In genomic region chr19:36849701-36850645, GRCh38 we compare ENCODE assay signal across 1 cellular context.
TF ChIP-seq lines count a peak whose summit lies in the region.

No MANE protein-coding gene starts in this region.

TF ChIP-seq in HepG2, 621 proteins besides CTCF, POLR2A, EP300 and RAD21 (continued from another document and continues in another):
- TF ChIP-seq, protein P1, sequence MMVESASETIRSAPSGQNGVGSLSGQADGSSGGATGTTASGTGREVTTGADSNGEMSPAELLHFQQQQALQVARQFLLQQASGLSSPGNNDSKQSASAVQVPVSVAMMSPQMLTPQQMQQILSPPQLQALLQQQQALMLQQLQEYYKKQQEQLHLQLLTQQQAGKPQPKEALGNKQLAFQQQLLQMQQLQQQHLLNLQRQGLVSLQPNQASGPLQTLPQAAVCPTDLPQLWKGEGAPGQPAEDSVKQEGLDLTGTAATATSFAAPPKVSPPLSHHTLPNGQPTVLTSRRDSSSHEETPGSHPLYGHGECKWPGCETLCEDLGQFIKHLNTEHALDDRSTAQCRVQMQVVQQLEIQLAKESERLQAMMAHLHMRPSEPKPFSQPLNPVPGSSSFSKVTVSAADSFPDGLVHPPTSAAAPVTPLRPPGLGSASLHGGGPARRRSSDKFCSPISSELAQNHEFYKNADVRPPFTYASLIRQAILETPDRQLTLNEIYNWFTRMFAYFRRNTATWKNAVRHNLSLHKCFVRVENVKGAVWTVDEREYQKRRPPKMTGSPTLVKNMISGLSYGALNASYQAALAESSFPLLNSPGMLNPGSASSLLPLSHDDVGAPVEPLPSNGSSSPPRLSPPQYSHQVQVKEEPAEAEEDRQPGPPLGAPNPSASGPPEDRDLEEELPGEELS (CRISPR knock-in tag; IDR thresholded peaks at IDR 0.05) = no peak
- TF ChIP-seq ZNF547 (CRISPR knock-in tag; IDR thresholded peaks at IDR 0.05) (peak; percentile 41), RFXAP (CRISPR knock-in tag; IDR thresholded peaks at IDR 0.05; ENCODE audit: borderline replicate concordance) (no peak), ZNF543 (CRISPR knock-in tag; IDR thresholded peaks at IDR 0.05) (no peak), FOSL1 (CRISPR knock-in tag; IDR thresholded peaks at IDR 0.05; ENCODE audit: borderline replicate concordance) (no peak), ZNF737 (CRISPR knock-in tag; IDR thresholded peaks at IDR 0.05; ENCODE audit: borderline replicate concordance) (no peak; the same call in 1 of the 2 replicates), EHMT2 (IDR thresholded peaks at IDR 0.05; ENCODE audit: borderline replicate concordance, low read depth, low read length) (no peak), RFX5 (IDR thresholded peaks at IDR 0.05; ENCODE audit: low read depth, low read length) (no peak), ZNF629 (CRISPR knock-in tag; conservative IDR thresholded peaks at IDR 0.05) (no peak), DMAP1 (CRISPR knock-in tag; IDR thresholded peaks at IDR 0.05) (peak; percentile 51; the same call in 1 of the 2 replicates), ZNF451 (CRISPR knock-in tag; IDR thresholded peaks at IDR 0.05) (0 out of 2 replicates have a peak, but pooled peaks have one; percentile 2), SUZ12 (IDR thresholded peaks at IDR 0.05; ENCODE audit: low read depth, low read length) (peak; percentile 48), ARNTL (CRISPR knock-in tag; IDR thresholded peaks at IDR 0.05) (no peak), ZNF282 (IDR thresholded peaks at IDR 0.05; ENCODE audit: partially characterized antibody) (no peak), PATZ1 (CRISPR knock-in tag; IDR thresholded peaks at IDR 0.05) (peak; percentile 16; the same call in 1 of the 2 replicates), ZNF335 (CRISPR knock-in tag; IDR thresholded peaks at IDR 0.05) (peak; percentile 20), EED (CRISPR knock-in tag; IDR thresholded peaks at IDR 0.05) (0 out of 2 replicates have a peak, but pooled peaks have one; percentile 63), HHEX (CRISPR knock-in tag; IDR thresholded peaks at IDR 0.05) (no peak), TCF7L2 (IDR thresholded peaks at IDR 0.05; ENCODE audit: low read depth, low read length) (no peak), HMGXB4 (CRISPR knock-in tag; IDR thresholded peaks at IDR 0.05; ENCODE audit: borderline replicate concordance in 1 of 2, low read depth in 1 of 2) (peak in 1 of 2 experiments; percentile 47; a peak in 1 of 4 replicates), NCOA5 (CRISPR knock-in tag; IDR thresholded peaks at IDR 0.05) (no peak), ADNP (CRISPR knock-in tag; IDR thresholded peaks at IDR 0.05) (no peak), NFIB (CRISPR knock-in tag; IDR thresholded peaks at IDR 0.05; ENCODE audit: borderline replicate concordance) (no peak), ZNF30 (CRISPR knock-in tag; IDR thresholded peaks at IDR 0.05) (no peak), FOXP1 (IDR thresholded peaks at IDR 0.05) (no peak), FOXP1 (CRISPR knock-in tag; IDR thresholded peaks at IDR 0.05) (no peak), ZNF225 (CRISPR knock-in tag; IDR thresholded peaks at IDR 0.05) (peak; percentile 85; the same call in 1 of the 2 replicates), AFF4 (CRISPR knock-in tag; IDR thresholded peaks at IDR 0.05) (no peak), ZNF552 (CRISPR knock-in tag; IDR thresholded peaks at IDR 0.05; ENCODE audit: borderline replicate concordance) (no peak), NFYB (CRISPR knock-in tag; IDR thresholded peaks at IDR 0.05) (no peak), TCF12 (IDR thresholded peaks at IDR 0.05) (no peak), TCF12 (CRISPR knock-in tag; IDR thresholded peaks at IDR 0.05) (no peak), HOXA7 (CRISPR knock-in tag; IDR thresholded peaks at IDR 0.05) (no peak), ZNF12 (CRISPR knock-in tag; IDR thresholded peaks at IDR 0.05) (no peak), ZMYM2 (CRISPR knock-in tag; IDR thresholded peaks at IDR 0.05) (no peak), ZNF678 (CRISPR knock-in tag; IDR thresholded peaks at IDR 0.05) (no peak), MIER3 (CRISPR knock-in tag; IDR thresholded peaks at IDR 0.05; ENCODE audit: borderline replicate concordance) (peak; percentile 10; the same call in 1 of the 2 replicates), TARDBP (CRISPR knock-in tag; IDR thresholded peaks at IDR 0.05) (peak; percentile 25; the same call in 1 of the 2 replicates), BORCS8-MEF2B (CRISPR knock-in tag; IDR thresholded peaks at IDR 0.05) (peak; percentile 64), SNAI1 (CRISPR knock-in tag; IDR thresholded peaks at IDR 0.05; ENCODE audit: borderline replicate concordance) (0 out of 2 replicates have a peak, but pooled peaks have one; percentile 33), SRSF9 (IDR thresholded peaks at IDR 0.05; ENCODE audit: borderline replicate concordance, insufficient read depth, low read depth, low read length, poor library complexity, severe bottlenecking) (no peak)
- TF ChIP-seq, protein P2, sequence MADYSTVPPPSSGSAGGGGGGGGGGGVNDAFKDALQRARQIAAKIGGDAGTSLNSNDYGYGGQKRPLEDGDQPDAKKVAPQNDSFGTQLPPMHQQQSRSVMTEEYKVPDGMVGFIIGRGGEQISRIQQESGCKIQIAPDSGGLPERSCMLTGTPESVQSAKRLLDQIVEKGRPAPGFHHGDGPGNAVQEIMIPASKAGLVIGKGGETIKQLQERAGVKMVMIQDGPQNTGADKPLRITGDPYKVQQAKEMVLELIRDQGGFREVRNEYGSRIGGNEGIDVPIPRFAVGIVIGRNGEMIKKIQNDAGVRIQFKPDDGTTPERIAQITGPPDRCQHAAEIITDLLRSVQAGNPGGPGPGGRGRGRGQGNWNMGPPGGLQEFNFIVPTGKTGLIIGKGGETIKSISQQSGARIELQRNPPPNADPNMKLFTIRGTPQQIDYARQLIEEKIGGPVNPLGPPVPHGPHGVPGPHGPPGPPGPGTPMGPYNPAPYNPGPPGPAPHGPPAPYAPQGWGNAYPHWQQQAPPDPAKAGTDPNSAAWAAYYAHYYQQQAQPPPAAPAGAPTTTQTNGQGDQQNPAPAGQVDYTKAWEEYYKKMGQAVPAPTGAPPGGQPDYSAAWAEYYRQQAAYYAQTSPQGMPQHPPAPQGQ (CRISPR knock-in tag; IDR thresholded peaks at IDR 0.05; ENCODE audit: borderline replicate concordance) = no peak
- TF ChIP-seq, protein P3, sequence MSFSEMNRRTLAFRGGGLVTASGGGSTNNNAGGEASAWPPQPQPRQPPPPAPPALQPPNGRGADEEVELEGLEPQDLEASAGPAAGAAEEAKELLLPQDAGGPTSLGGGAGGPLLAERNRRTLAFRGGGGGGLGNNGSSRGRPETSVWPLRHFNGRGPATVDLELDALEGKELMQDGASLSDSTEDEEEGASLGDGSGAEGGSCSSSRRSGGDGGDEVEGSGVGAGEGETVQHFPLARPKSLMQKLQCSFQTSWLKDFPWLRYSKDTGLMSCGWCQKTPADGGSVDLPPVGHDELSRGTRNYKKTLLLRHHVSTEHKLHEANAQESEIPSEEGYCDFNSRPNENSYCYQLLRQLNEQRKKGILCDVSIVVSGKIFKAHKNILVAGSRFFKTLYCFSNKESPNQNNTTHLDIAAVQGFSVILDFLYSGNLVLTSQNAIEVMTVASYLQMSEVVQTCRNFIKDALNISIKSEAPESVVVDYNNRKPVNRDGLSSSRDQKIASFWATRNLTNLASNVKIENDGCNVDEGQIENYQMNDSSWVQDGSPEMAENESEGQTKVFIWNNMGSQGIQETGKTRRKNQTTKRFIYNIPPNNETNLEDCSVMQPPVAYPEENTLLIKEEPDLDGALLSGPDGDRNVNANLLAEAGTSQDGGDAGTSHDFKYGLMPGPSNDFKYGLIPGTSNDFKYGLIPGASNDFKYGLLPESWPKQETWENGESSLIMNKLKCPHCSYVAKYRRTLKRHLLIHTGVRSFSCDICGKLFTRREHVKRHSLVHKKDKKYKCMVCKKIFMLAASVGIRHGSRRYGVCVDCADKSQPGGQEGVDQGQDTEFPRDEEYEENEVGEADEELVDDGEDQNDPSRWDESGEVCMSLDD (CRISPR knock-in tag; IDR thresholded peaks at IDR 0.05; ENCODE audit: borderline replicate concordance) = peak; percentile 59; the same call in 1 of the 2 replicates
- TF ChIP-seq, protein P4, sequence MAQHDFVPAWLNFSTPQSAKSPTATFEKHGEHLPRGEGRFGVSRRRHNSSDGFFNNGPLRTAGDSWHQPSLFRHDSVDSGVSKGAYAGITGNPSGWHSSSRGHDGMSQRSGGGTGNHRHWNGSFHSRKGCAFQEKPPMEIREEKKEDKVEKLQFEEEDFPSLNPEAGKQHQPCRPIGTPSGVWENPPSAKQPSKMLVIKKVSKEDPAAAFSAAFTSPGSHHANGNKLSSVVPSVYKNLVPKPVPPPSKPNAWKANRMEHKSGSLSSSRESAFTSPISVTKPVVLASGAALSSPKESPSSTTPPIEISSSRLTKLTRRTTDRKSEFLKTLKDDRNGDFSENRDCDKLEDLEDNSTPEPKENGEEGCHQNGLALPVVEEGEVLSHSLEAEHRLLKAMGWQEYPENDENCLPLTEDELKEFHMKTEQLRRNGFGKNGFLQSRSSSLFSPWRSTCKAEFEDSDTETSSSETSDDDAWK (CRISPR knock-in tag; IDR thresholded peaks at IDR 0.05) = no peak
- TF ChIP-seq, protein P5, sequence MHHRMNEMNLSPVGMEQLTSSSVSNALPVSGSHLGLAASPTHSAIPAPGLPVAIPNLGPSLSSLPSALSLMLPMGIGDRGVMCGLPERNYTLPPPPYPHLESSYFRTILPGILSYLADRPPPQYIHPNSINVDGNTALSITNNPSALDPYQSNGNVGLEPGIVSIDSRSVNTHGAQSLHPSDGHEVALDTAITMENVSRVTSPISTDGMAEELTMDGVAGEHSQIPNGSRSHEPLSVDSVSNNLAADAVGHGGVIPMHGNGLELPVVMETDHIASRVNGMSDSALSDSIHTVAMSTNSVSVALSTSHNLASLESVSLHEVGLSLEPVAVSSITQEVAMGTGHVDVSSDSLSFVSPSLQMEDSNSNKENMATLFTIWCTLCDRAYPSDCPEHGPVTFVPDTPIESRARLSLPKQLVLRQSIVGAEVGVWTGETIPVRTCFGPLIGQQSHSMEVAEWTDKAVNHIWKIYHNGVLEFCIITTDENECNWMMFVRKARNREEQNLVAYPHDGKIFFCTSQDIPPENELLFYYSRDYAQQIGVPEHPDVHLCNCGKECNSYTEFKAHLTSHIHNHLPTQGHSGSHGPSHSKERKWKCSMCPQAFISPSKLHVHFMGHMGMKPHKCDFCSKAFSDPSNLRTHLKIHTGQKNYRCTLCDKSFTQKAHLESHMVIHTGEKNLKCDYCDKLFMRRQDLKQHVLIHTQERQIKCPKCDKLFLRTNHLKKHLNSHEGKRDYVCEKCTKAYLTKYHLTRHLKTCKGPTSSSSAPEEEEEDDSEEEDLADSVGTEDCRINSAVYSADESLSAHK (CRISPR knock-in tag; IDR thresholded peaks at IDR 0.05; ENCODE audit: borderline replicate concordance) = no peak
- TF ChIP-seq, protein P6, sequence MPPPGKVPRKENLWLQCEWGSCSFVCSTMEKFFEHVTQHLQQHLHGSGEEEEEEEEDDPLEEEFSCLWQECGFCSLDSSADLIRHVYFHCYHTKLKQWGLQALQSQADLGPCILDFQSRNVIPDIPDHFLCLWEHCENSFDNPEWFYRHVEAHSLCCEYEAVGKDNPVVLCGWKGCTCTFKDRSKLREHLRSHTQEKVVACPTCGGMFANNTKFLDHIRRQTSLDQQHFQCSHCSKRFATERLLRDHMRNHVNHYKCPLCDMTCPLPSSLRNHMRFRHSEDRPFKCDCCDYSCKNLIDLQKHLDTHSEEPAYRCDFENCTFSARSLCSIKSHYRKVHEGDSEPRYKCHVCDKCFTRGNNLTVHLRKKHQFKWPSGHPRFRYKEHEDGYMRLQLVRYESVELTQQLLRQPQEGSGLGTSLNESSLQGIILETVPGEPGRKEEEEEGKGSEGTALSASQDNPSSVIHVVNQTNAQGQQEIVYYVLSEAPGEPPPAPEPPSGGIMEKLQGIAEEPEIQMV (CRISPR knock-in tag; IDR thresholded peaks at IDR 0.05; ENCODE audit: low read depth) = no peak
